ENCODE assay signal across 1 cellular context in the genomic region with DNA sequence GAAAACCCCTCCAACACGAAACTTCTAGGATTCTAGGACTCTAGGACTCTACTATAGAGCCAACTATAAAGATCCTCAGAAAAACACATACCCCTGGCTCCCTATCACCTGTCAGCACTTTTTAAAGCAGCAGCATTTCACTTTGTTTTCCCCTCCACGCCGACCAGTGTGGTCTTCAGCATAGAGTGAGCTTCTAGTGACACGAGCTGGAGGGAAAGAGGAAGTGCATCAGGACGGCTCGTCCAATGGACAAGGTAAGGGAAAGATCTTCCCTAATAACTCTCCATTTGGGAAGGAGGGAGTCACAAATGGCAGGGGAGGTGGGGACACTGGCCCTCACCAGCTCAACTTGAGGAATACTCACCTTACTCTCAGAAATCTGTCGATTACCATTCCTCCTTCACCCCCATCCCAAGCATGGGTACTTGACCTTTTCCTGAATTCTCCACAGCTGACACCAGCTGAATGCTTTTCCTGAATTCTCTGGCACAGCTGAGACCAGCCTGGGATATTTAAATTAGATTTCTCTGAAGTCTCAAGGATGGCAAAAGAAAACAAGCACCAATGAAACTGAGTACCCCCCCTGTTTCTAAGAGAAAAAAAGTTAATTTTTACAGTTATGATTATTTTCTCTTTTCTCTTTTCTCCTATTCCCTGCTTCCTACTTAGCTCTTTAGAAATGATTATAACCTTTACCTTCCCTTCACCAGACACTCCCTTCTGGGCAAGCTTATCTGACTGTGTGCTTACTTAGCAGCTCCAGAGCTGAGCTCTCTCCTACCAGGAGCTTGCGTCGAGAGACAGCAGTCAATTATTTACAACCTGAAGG.
TF ChIP-seq lines count a peak whose summit lies in the region.

No MANE protein-coding gene starts in this region.

TF ChIP-seq in K562, 482 proteins besides CTCF, POLR2A, EP300 and RAD21 (continued from another document):
- TF ChIP-seq ZNF407 (IDR thresholded peaks at IDR 0.05; ENCODE audit: low read depth) (no peak), GABPB1 (CRISPR knock-in tag; IDR thresholded peaks at IDR 0.05) (no peak), NBN (IDR thresholded peaks at IDR 0.05; ENCODE audit: low read depth) (no peak)
